Comparison of ENCODE assay signal across 10 cellular contexts in genomic region chr11:27839226-27839913, GRCh38.
DNase-seq lines count a peak whose midpoint lies in the region; ATAC-seq and TF ChIP-seq lines count a peak whose summit lies in the region.
"Had no signal": no experiment of that assay in that cellular context is flagged by ENCODE, and none has a peak within 500 bp of the region (broad histone marks: within the 10 kb centered on the region; RNA-seq: fewer than 3 reads in every experiment).

No MANE protein-coding gene starts in this region.

- intact Hi-C loops in activated CD4-positive, alpha-beta memory T cell treated with anti-CD3 and anti-CD28 coated beads for 36 hours (cut with micrococcal nuclease) = no loop called here

- no peak overlapping the region for H2BK120ac ChIP-seq in mesendoderm (ENCODE audit: low read depth, low read length)

- POLR2A ChIA-PET in activated CD4-positive, alpha-beta memory T cell treated with anti-CD3 and anti-CD28 coated beads for 36 hours (lab: Charles Lee) = no interaction called here

- H3K27me3 ChIP-seq in mesendoderm (ENCODE audit: insufficient read depth, low read length, poor library complexity) = no peaks in the 10 kb centered on the region

- no peak overlapping the region for H3K4me3 ChIP-seq in mesendoderm (ENCODE audit: low read length)

- H3K36me3 ChIP-seq in mesendoderm (ENCODE audit: control insufficient read depth, insufficient read depth, low read length) = no peaks in the 10 kb centered on the region

- no peak overlapping the region for H2BK15ac ChIP-seq in mesendoderm (replicated peaks; ENCODE audit: low read depth)

- no peak overlapping the region for H3K4me3 Mint-ChIP-seq in stimulated activated memory B cell treated with anti-CD40 and anti-IgM and Interleukin-4, amounts not matched to agents 10 μg/mL and 1 μg/mL and 100 μg/mL, for 72 hours
- no peak overlapping the region for H3K4me3 Mint-ChIP-seq in activated CD4-positive, alpha-beta memory T cell treated with anti-CD3 and anti-CD28 coated beads for 36 hours

- no peaks in the 10 kb centered on the region for H3K9me3 Mint-ChIP-seq in stimulated activated memory B cell treated with anti-CD40 and anti-IgM and Interleukin-4, amounts not matched to agents 10 μg/mL and 1 μg/mL and 100 μg/mL, for 72 hours
- H3K9me3 Mint-ChIP-seq in activated CD4-positive, alpha-beta memory T cell treated with anti-CD3 and anti-CD28 coated beads for 36 hours = no peaks in the 10 kb centered on the region

- no peak overlapping the region for H2BK5ac ChIP-seq in mesendoderm (ENCODE audit: low read length)

- H3K27ac Mint-ChIP-seq in stimulated activated memory B cell treated with anti-CD40 and anti-IgM and Interleukin-4, amounts not matched to agents 10 μg/mL and 1 μg/mL and 100 μg/mL, for 72 hours = no peak overlapping the region
- no peak overlapping the region for H3K27ac Mint-ChIP-seq in activated CD4-positive, alpha-beta memory T cell treated with anti-CD3 and anti-CD28 coated beads for 36 hours

- H3K4me2 ChIP-seq in mesendoderm (ENCODE audit: low read length) = no peak overlapping the region

- CTCF ChIA-PET in activated CD4-positive, alpha-beta memory T cell treated with anti-CD3 and anti-CD28 coated beads for 36 hours (lab: Charles Lee) = interaction anchor here (1.1 kb wide), 1 partner anchor 140 kb away, joined by 3 read pairs; no protein-coding TSS in a partner anchor

- WGBS in mesendoderm (ENCODE audit: extremely low coverage, insufficient coverage, low lambda C conversion rate) = no CpG with 5 or more reads among the region's 3 CpGs

- H3K27ac ChIP-seq in mesendoderm (ENCODE audit: low read depth, low read length) = no peak overlapping the region

- H3K4me1 ChIP-seq in mesendoderm (ENCODE audit: control insufficient read depth, low read depth, low read length) = no peaks in the 10 kb centered on the region

- no peaks in the 10 kb centered on the region for H3K27me3 Mint-ChIP-seq in stimulated activated memory B cell treated with anti-CD40 and anti-IgM and Interleukin-4, amounts not matched to agents 10 μg/mL and 1 μg/mL and 100 μg/mL, for 72 hours
- H3K27me3 Mint-ChIP-seq in activated CD4-positive, alpha-beta memory T cell treated with anti-CD3 and anti-CD28 coated beads for 36 hours = peaks cover 5% of the 10 kb centered on the region

- no peaks in the 10 kb centered on the region for H3K4me1 Mint-ChIP-seq in stimulated activated memory B cell treated with anti-CD40 and anti-IgM and Interleukin-4, amounts not matched to agents 10 μg/mL and 1 μg/mL and 100 μg/mL, for 72 hours
- no peaks in the 10 kb centered on the region for H3K4me1 Mint-ChIP-seq in activated CD4-positive, alpha-beta memory T cell treated with anti-CD3 and anti-CD28 coated beads for 36 hours (ENCODE audit: low read depth)

- no peak overlapping the region for H3K56ac ChIP-seq in mesendoderm (ENCODE audit: low read length)

- H3K79me1 ChIP-seq in mesendoderm (ENCODE audit: low read length) = no peaks in the 10 kb centered on the region

- H3K36me3 Mint-ChIP-seq in stimulated activated memory B cell treated with anti-CD40 and anti-IgM and Interleukin-4, amounts not matched to agents 10 μg/mL and 1 μg/mL and 100 μg/mL, for 72 hours = no peaks in the 10 kb centered on the region
- H3K36me3 Mint-ChIP-seq in activated CD4-positive, alpha-beta memory T cell treated with anti-CD3 and anti-CD28 coated beads for 36 hours = no peaks in the 10 kb centered on the region

- no peak for ATAC-seq in stimulated activated memory B cell treated with anti-CD40 and anti-IgM and Interleukin-4, amounts not matched to agents 10 μg/mL and 1 μg/mL and 100 μg/mL, for 72 hours
- no peak for ATAC-seq in omental fat pad (ENCODE audit: low FRiP score)

- H3K18ac ChIP-seq in mesendoderm (ENCODE audit: low read length) = no peak overlapping the region

- no peak overlapping the region for H4K5ac ChIP-seq in mesendoderm (ENCODE audit: low read length)

- H3K23ac ChIP-seq in mesendoderm (ENCODE audit: low read length) = no peak overlapping the region

- no peak for TF ChIP-seq CTCF in omental fat pad (IDR thresholded peaks at IDR 0.05)

- no peak overlapping the region for H3K9ac ChIP-seq in mesendoderm (ENCODE audit: low read length)

- H3K4ac ChIP-seq in mesendoderm (ENCODE audit: low read depth, low read length) = no peak overlapping the region

- DNase-seq in GM04504 (ENCODE audit: low read depth) (peak; percentile 19), LHCN-M2 (ENCODE audit: low read depth) (peak; percentile 38), astrocyte of the hippocampus (ENCODE audit: low read depth, low spot score) (peak; percentile 15), mesendoderm (peak; percentile 71), omental fat pad (ENCODE audit: low spot score) (no peak)
- DNase-seq in activated CD4-positive, alpha-beta memory T cell treated with anti-CD3 and anti-CD28 coated beads for 36 hours = no peak
- no peak for DNase-seq in stimulated activated naive CD4-positive, alpha-beta T cell (lab: John Stamatoyannopoulos, UW)
- DNase-seq: SIG-M5, small intestine had no signal

- H2AK5ac ChIP-seq in mesendoderm (ENCODE audit: low read length) = no peak overlapping the region

- H3K79me2 ChIP-seq in mesendoderm (ENCODE audit: control insufficient read depth, insufficient read depth, low read length) = no peaks in the 10 kb centered on the region

- no peak overlapping the region for H4K8ac ChIP-seq in mesendoderm (ENCODE audit: low read depth, low read length)

Comparison
In these comparisons a context has a peak if more than half of its experiments do, and no peak if none do; other contexts are left out.
1. DNase-seq: peak in GM04504 (single experiment), LHCN-M2 (single experiment), astrocyte of the hippocampus (single experiment) and mesendoderm (single experiment); none in activated CD4-positive, alpha-beta memory T cell treated with anti-CD3 and anti-CD28 coated beads for 36 hours (single experiment), omental fat pad (single experiment) and stimulated activated naive CD4-positive, alpha-beta T cell (0 of 6).